Comparison of ENCODE assay signal across 1 cellular context in genomic region chr6:155116571-155116910, GRCh38.
TF ChIP-seq lines count a peak whose summit lies in the region.

No MANE protein-coding gene starts in this region.

TF ChIP-seq in IMR-90, 13 proteins besides CTCF, POLR2A, EP300 and RAD21 (continued from another document):
- TF ChIP-seq USF2 (IDR thresholded peaks at IDR 0.05; ENCODE audit: low read depth, low read length) (no peak), MAZ (IDR thresholded peaks at IDR 0.05; ENCODE audit: borderline replicate concordance, low read depth, low read length) (no peak), NFE2L2 (IDR thresholded peaks at IDR 0.05; ENCODE audit: low read depth, low read length) (no peak), CEBPB (IDR thresholded peaks at IDR 0.05; ENCODE audit: low read depth, low read length) (no peak), MXI1 (IDR thresholded peaks at IDR 0.05; ENCODE audit: borderline replicate concordance, low read depth, low read length) (no peak), RCOR1 (IDR thresholded peaks at IDR 0.05; ENCODE audit: insufficient replicate concordance, low read length) (no peak), MAFK (IDR thresholded peaks at IDR 0.05; ENCODE audit: low read depth, low read length) (no peak), RFX5 (IDR thresholded peaks at IDR 0.05; ENCODE audit: low read depth, low read length) (no peak)
